ENCODE assay signal across 20 cellular contexts in genomic region chr6:148285205-148285604, GRCh38. TPM values are rescaled to one million over a fixed set of nuclear protein-coding genes. Genes with fewer than 3 reads are reported as not detected.
"Had no signal": no experiment of that assay in that cellular context is flagged by ENCODE, and none has a peak within 500 bp of the region (broad histone marks: within the 10 kb centered on the region; RNA-seq: fewer than 3 reads in every experiment).

No MANE protein-coding gene starts in this region.

- H3K36me3 ChIP-seq: esophagus muscularis mucosa, gastroesophageal sphincter, heart left ventricle, left lung, lower lobe of right lung had no signal

- H3K27me3 ChIP-seq: dorsolateral prefrontal cortex, esophagus muscularis mucosa, foreskin keratinocyte, heart left ventricle, hepatocyte, left lung had no signal

- H3K27ac Mint-ChIP-seq: immature natural killer cell; naive thymus-derived CD4-positive, alpha-beta T cell; natural killer cell had no signal

- H3K36me3 Mint-ChIP-seq: immature natural killer cell; naive thymus-derived CD4-positive, alpha-beta T cell; natural killer cell had no signal

- H3K4me3 Mint-ChIP-seq: immature natural killer cell; naive thymus-derived CD4-positive, alpha-beta T cell; natural killer cell had no signal

- DNase-seq: dermis blood vessel endothelial cell; dorsolateral prefrontal cortex; effector CD4-positive, alpha-beta T cell; effector memory CD4-positive, alpha-beta T cell; foreskin keratinocyte; heart left ventricle; hypothalamus; immature natural killer cell; left cardiac atrium; left lung; left ventricle myocardium superior; lower lobe of right lung; mesendoderm; midbrain; naive thymus-derived CD4-positive, alpha-beta T cell; natural killer cell had no signal

- H2AFZ ChIP-seq: hepatocyte had no signal

- H3K4me1 ChIP-seq: esophagus muscularis mucosa, foreskin keratinocyte, gastroesophageal sphincter, left lung, lower lobe of right lung had no signal

- H3K4me3 ChIP-seq: coronary artery, dorsolateral prefrontal cortex, esophagus muscularis mucosa, gastroesophageal sphincter, heart left ventricle, hepatocyte, left lung, lower lobe of right lung had no signal

- H3K4me1 Mint-ChIP-seq: immature natural killer cell; naive thymus-derived CD4-positive, alpha-beta T cell; natural killer cell had no signal

- ATAC-seq: foreskin keratinocyte; gastroesophageal sphincter; heart left ventricle; left cardiac atrium; left lung; left ventricle myocardium superior; lower lobe of right lung; naive thymus-derived CD4-positive, alpha-beta T cell; natural killer cell had no signal

- H3K27ac ChIP-seq: coronary artery, dorsolateral prefrontal cortex, esophagus muscularis mucosa, foreskin keratinocyte, gastroesophageal sphincter, heart left ventricle, hepatocyte, left lung, lower lobe of right lung had no signal

- H3K4me2 ChIP-seq: hepatocyte had no signal

- H3K9me3 Mint-ChIP-seq: immature natural killer cell, natural killer cell had no signal

- H3K9me3 ChIP-seq: esophagus muscularis mucosa, gastroesophageal sphincter, heart left ventricle, left lung, lower lobe of right lung had no signal

RNA-seq across cellular contexts. Expression of gene SASH1, which starts 57.4 kb away (rescaled TPM):
- polyA plus RNA-seq: immature natural killer cell; naive thymus-derived CD4-positive, alpha-beta T cell had no signal
